In the genomic region with DNA sequence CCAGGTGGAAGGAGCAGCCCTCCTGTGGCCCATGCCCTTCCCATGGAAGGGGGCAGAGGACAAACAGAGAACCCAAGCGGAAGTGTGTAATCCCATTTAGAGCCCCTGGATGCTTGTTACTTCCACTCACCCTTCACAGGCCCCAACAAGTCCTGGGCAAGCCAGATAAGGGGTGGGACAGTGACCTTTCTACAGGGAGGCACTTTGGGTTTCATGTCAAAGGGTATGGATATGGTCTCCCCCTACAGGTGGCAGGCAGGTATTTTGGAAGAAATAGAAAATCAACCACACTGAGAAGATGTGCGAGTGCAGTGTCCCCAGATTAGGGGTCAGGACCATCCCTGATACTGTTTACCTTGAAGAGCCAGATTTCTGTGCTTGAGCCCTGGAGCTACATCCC, we compare ENCODE assay signal across 12 cellular contexts. TPM values are rescaled to one million over a fixed set of nuclear protein-coding genes. Genes with fewer than 3 reads are reported as not detected.
DNase-seq lines count a peak whose midpoint lies in the region; ATAC-seq, FAIRE-seq and TF ChIP-seq lines count a peak whose summit lies in the region.
"Had no signal": no experiment of that assay in that cellular context is flagged by ENCODE, and none has a peak within 500 bp of the region (broad histone marks: within the 10 kb centered on the region; RNA-seq: fewer than 3 reads in every experiment).

No MANE protein-coding gene starts in this region.

- no peak for DNase-seq in Calu3
- peak; percentile 16 for DNase-seq in KBM-7
- DNase-seq in bronchial epithelial cell (ENCODE audit: low read depth) = peak; percentile 45
- DNase-seq in right lobe of liver = no peak
- DNase-seq in caudate nucleus (lab: John Stamatoyannopoulos, UW) = no peak
- no peak for DNase-seq in H54 (ENCODE audit: insufficient read length, low spot score)
- DNase-seq in WERI-Rb-1 = no peak
- no peak for DNase-seq in SKM-1 treated with dmso at 0.1 percent for 144 hours (lab: John Stamatoyannopoulos, UW; ENCODE audit: unreplicated experiment)
- DNase-seq: midbrain, tibial artery had no signal

- FAIRE-seq in bronchial epithelial cell (lab: Jason Lieb, UNC) (no peak), H54 (lab: Jason Lieb, UNC) (no peak)
- FAIRE-seq: RCC 7860 had no signal

- no peaks in the 10 kb centered on the region for H3K4me1 Mint-ChIP-seq in Calu3 (ENCODE audit: low read depth, unreplicated experiment)

- H3K9me3 ChIP-seq in right lobe of liver (no peaks in the 10 kb centered on the region), WERI-Rb-1 (ENCODE audit: severe bottlenecking) (no peaks in the 10 kb centered on the region)
- H3K9me3 ChIP-seq: tibial artery had no signal

- peak overlapping the region in 2 of 3 donors; percentile 19 to 41 for H3K27ac ChIP-seq in right lobe of liver
- H3K27ac ChIP-seq in caudate nucleus (ENCODE audit: low read depth, low read length) = no peak overlapping the region
- no peak overlapping the region for H3K27ac ChIP-seq in WERI-Rb-1

- H3K4me3 Mint-ChIP-seq in Calu3 (ENCODE audit: low read depth, unreplicated experiment) = no peak overlapping the region

- peaks cover 0 to 4% (median 0%) of the 10 kb centered on the region in 4 donors for H3K4me1 ChIP-seq in right lobe of liver

- no peaks in the 10 kb centered on the region for H3K9me3 Mint-ChIP-seq in Calu3 (ENCODE audit: low read depth, unreplicated experiment)

- H3K36me3 ChIP-seq in bronchial epithelial cell (ENCODE audit: control insufficient read depth, insufficient read depth, low read length) = peaks cover 10% of the 10 kb centered on the region
- peaks cover 0 to 43% (median 21%) of the 10 kb centered on the region in 4 donors for H3K36me3 ChIP-seq in right lobe of liver
- H3K36me3 ChIP-seq in WERI-Rb-1 = no peaks in the 10 kb centered on the region

- ATAC-seq in right lobe of liver = peak; percentile 64 to 90 (median 82)

- no peak overlapping the region for H3K27ac Mint-ChIP-seq in Calu3 (ENCODE audit: unreplicated experiment)

- H3K36me3 Mint-ChIP-seq in Calu3 (ENCODE audit: insufficient read depth, unreplicated experiment) = peaks cover 26% of the 10 kb centered on the region

- H3K27me3 ChIP-seq in bronchial epithelial cell (ENCODE audit: control insufficient read depth, insufficient read depth, low read length) (no peaks in the 10 kb centered on the region), right lobe of liver (no peaks in the 10 kb centered on the region), WERI-Rb-1 (ENCODE audit: insufficient read depth, low read depth, severe bottlenecking) (peaks cover 73% of the 10 kb centered on the region)
- H3K27me3 ChIP-seq: tibial artery had no signal

- in situ Hi-C loops in KBM-7 (cut with MboI; ENCODE audit: low pct_unique_long_range_greater_than_20kb, low sequenced_read_pairs) = no loop called here

- H3K27me3 Mint-ChIP-seq in Calu3 (ENCODE audit: unreplicated experiment) = no peaks in the 10 kb centered on the region

- no TSS peak for BruUV-seq in Calu3 (replicated peaks; lab: Mats Ljungman, UMichigan)

- no peak overlapping the region for H3K4me3 ChIP-seq in bronchial epithelial cell (ENCODE audit: low read depth, low read length)
- H3K4me3 ChIP-seq in right lobe of liver = no peak overlapping the region
- no peak overlapping the region for H3K4me3 ChIP-seq in WERI-Rb-1 (ENCODE audit: low read depth, low read length)
- H3K4me3 ChIP-seq: tibial artery had no signal

- CTCF ChIA-PET in Calu3 (lab: Charles Lee) = interaction anchor here (0.5 to 1.2 kb wide), 2 partner anchors 11 to 69 kb away, joined by 3 read pairs; no protein-coding TSS in a partner anchor

- TF ChIP-seq POLR2A in right lobe of liver (IDR thresholded peaks at IDR 0.05) = no peak
- TF ChIP-seq POLR2A in H54 (IDR thresholded peaks at IDR 0.05; ENCODE audit: low read depth, low read length) = no peak

- no CpG with 5 or more reads among the region's 2 CpGs for WGBS in right lobe of liver (ENCODE audit: insufficient coverage, low coverage, low lambda C conversion rate, missing lambda C conversion rate)

- peak; percentile 62 for TF ChIP-seq CTCF in Calu3 (IDR thresholded peaks at IDR 0.05; ENCODE audit: unreplicated experiment)
- TF ChIP-seq CTCF in bronchial epithelial cell (IDR thresholded peaks at IDR 0.05; ENCODE audit: insufficient read depth, low read length, severe bottlenecking) = peak; percentile 46
- TF ChIP-seq CTCF in right lobe of liver (IDR thresholded peaks at IDR 0.05) = peak; percentile 17 to 61 (median 56)
- TF ChIP-seq CTCF in WERI-Rb-1 (IDR thresholded peaks at IDR 0.05; ENCODE audit: low read depth, low read length) = no peak

- intact Hi-C loops in Calu3 (cut with micrococcal nuclease; ENCODE audit: unreplicated experiment) (loop anchor here (2.0 kb wide), 1 partner anchor 15 kb away; no protein-coding TSS in a partner anchor), right lobe of liver (cut with DNase I) (no loop called here)

RNA-seq across cellular contexts. Expression of a gene that starts 11.4 kb away (rescaled TPM):
- total RNA-seq in Calu3 (2022) (not detected in 2 replicates), bronchial epithelial cell (not detected in 2 replicates), right lobe of liver (10 to 100 TPM in 2 of 6 experiments, 1 to 10 TPM in 4; 5.6 to 22.6 (median 7.4) TPM)
- total RNA-seq: pulmonary artery endothelial cell had no signal

RNA-seq across cellular contexts. Expression of a gene that starts 29.4 kb away (rescaled TPM):
- 56.7 and 65.8 TPM in 2 replicates for total RNA-seq in Calu3 (2022)
- 2.4 and 2.6 TPM in 2 replicates for total RNA-seq in bronchial epithelial cell
- total RNA-seq in right lobe of liver = 10 to 100 TPM; 10.8 to 49.1 (median 22.6) TPM

RNA-seq across cellular contexts. Expression of a gene that starts 58.7 kb away (rescaled TPM):
- 87.9 and 91.6 TPM in 2 replicates for total RNA-seq in Calu3 (2022)
- total RNA-seq in bronchial epithelial cell = 7.9 and 18.3 TPM in 2 replicates
- total RNA-seq in right lobe of liver = 10 to 100 TPM; 10.8 to 19.5 (median 16.6) TPM

Comparison
In these comparisons a context has a peak if more than half of its experiments do, and no peak if none do; other contexts are left out.
1. DNase-seq: peak in KBM-7 (single experiment) and bronchial epithelial cell (single experiment); none in Calu3 (single experiment), right lobe of liver (0 of 3), caudate nucleus (0 of 61), H54 (single experiment), WERI-Rb-1 (single experiment) and SKM-1 treated with dmso at 0.1 percent for 144 hours (single experiment).
2. H3K27ac ChIP-seq: peak in right lobe of liver (2 of 3); none in caudate nucleus (single experiment) and WERI-Rb-1 (single experiment).